Comparison of ENCODE assay signal across 8 cellular contexts in the genomic region with DNA sequence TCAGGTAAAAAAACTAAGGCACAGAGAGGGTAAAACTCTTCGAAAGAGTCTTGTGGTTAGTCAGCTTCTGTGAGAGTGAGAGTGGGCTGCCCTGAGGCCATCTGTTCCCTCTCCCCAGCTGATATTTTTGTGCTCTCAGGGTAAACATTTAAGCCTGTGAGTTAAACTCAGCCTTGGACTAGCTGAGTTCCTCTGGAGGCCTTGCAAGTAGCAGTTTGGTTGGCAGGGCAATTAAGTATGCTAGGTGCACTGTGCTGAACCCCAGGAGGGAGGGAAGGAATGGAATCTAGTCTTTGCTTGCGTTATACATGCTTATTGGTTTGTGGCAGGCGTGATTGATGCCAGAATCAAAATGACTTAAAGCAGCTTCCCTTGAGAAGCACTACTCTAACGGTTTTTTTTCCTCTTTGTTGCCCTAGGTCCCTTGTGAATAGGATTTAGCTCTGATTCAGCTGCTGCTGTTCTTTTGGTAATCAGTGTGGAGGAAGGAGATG.
DNase-seq lines count a peak whose midpoint lies in the region; ATAC-seq, FAIRE-seq and TF ChIP-seq lines count a peak whose summit lies in the region.

No MANE protein-coding gene starts in this region.

- H3K27me3 ChIP-seq in pancreas (no peaks in the 10 kb centered on the region), prostate gland (replicated peaks; ENCODE audit: insufficient read depth) (no peaks in the 10 kb centered on the region), gastrocnemius medialis (no peaks in the 10 kb centered on the region)

- 32 to 33% methylated on average over 4 of the region's 4 CpGs for WGBS in pancreas, 2 donors
- 62% methylated on average over 4 of the region's 4 CpGs for WGBS in prostate gland

- ATAC-seq in GM18873 (IDR thresholded peaks at IDR 0.05; ENCODE audit: low FRiP score, unreplicated experiment) (peak; percentile 59), HG02678 (IDR thresholded peaks at IDR 0.05; ENCODE audit: unreplicated experiment) (peak; percentile 79), pancreas (peak; percentile 51 to 83 (median 73)), gastrocnemius medialis (no peak)

- intact Hi-C loops in pancreas (cut with DNase I): no loop called here
- intact Hi-C loops in prostate gland (cut with DNase I): no loop called here
- intact Hi-C loops in gastrocnemius medialis (cut with DNase I; ENCODE audit: low total_unique reads): no loop called here

- H3K4me1 ChIP-seq in pancreas (peaks cover 8 to 17% (median 11%) of the 10 kb centered on the region in 3 donors), prostate gland (replicated peaks) (no peaks in the 10 kb centered on the region), gastrocnemius medialis (peaks cover 16 to 26% of the 10 kb centered on the region in 2 donors)

- DNase-seq in NCI-H446 treated with DMSO at 0.1 percent for 48 hours (lab: John Stamatoyannopoulos, UW): peak; percentile 56
- DNase-seq in pancreas: peak in 1 of 6 donors; percentile 11
- no peak for DNase-seq in prostate gland (ENCODE audit: low spot score)
- DNase-seq in LoVo (ENCODE audit: low spot score): no peak
- no peak for DNase-seq in SW 1271 (lab: John Stamatoyannopoulos, UW)
- DNase-seq in gastrocnemius medialis: no peak

- TF ChIP-seq POLR2A in prostate gland (IDR thresholded peaks at IDR 0.05) (no peak), gastrocnemius medialis (IDR thresholded peaks at IDR 0.05) (no peak)

- H3K36me3 ChIP-seq in pancreas (no peaks in the 10 kb centered on the region), prostate gland (no peaks in the 10 kb centered on the region), gastrocnemius medialis (no peaks in the 10 kb centered on the region)

- no peaks in the 10 kb centered on the region for H3K9me3 ChIP-seq in pancreas
- no peaks in the 10 kb centered on the region for H3K9me3 ChIP-seq in prostate gland
- no peaks in the 10 kb centered on the region for H3K9me3 ChIP-seq in gastrocnemius medialis

- no peak for FAIRE-seq in pancreas (lab: Jason Lieb, UNC)

- no peak overlapping the region for H3K27ac ChIP-seq in pancreas
- H3K27ac ChIP-seq in prostate gland: no peak overlapping the region
- peak overlapping the region in 1 of 4 donors; percentile 18 for H3K27ac ChIP-seq in gastrocnemius medialis

- in situ Hi-C loops in gastrocnemius medialis (cut with MboI; ENCODE audit: low sequenced_read_pairs in 4 of 4): no loop called here

- TF ChIP-seq CTCF in pancreas (IDR thresholded peaks at IDR 0.05) (no peak), prostate gland (IDR thresholded peaks at IDR 0.05) (no peak), gastrocnemius medialis (IDR thresholded peaks at IDR 0.05 in 4 of 5, conservative IDR thresholded peaks at IDR 0.05 in 1 of 5) (no peak)

- no peak overlapping the region for H3K4me3 ChIP-seq in pancreas
- no peak overlapping the region for H3K4me3 ChIP-seq in prostate gland
- H3K4me3 ChIP-seq in gastrocnemius medialis: no peak overlapping the region

Comparison
In these comparisons a context has a peak if more than half of its experiments do, and no peak if none do; other contexts are left out.
1. ATAC-seq: peak in GM18873 (single experiment), HG02678 (single experiment) and pancreas (4 of 4); none in gastrocnemius medialis (0 of 2).